In the genomic region with DNA sequence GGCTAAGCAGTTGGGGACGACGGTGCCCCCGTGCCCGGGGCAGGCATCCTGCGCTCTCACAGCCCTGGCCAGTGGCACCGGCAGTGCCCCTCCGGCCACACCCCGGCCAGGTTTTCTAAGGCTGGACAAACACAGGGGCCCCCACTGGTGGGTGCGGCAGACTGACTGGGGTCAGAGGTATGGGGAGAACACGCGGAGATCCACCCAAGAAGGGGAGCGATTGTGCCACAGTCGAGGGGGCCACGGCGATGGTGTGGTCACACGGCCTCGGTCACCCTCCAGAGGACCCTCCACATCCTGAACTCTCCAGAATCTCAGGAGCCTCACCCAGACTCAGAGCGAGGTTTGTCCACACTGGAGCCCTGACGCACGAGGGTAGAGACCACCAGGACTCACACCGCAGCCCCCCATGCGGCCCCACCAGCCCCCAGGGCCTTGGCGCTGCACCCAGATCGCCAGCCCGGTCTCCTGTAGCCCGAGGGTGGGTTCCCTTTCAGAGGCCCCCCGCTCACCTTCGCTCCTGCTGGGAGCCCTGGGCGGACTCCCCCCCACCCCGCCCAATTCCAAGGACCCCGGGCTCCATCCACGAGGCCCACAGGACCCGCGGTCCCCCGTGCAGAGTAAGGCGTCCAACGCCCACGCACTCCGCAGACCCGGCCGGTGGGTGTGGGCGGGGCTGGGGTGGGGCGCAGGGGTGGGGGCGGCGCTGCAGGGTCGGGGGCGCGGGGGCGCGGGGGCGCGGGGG, we compare ENCODE assay signal across 8 cellular contexts. TPM values are rescaled to one million over a fixed set of nuclear protein-coding genes. Genes with fewer than 3 reads are reported as not detected.
A peak's percentile ranks its signal among the peaks of the same experiment; 100 is the strongest.
DNase-seq lines count a peak whose midpoint lies in the region; ATAC-seq and TF ChIP-seq lines count a peak whose summit lies in the region.

No MANE protein-coding gene starts in this region.

- intact Hi-C loops in left cardiac atrium (cut with DNase I) = no loop called here
- intact Hi-C loops in OCI-LY7 (cut with micrococcal nuclease; ENCODE audit: unreplicated experiment) = no loop called here

- H3K9me3 Mint-ChIP-seq in IgD-negative memory B cell = no peaks in the 10 kb centered on the region
- H3K9me3 Mint-ChIP-seq in stimulated activated effector memory CD8-positive, alpha-beta T cell treated with anti-CD3 and anti-CD28 coated beads, Interleukin-12 subunit alpha, Interleukin-12 subunit beta, amount 100 ng/mL, for 72 hours = no peaks in the 10 kb centered on the region

- no peak overlapping the region for H2AFZ ChIP-seq in OCI-LY7 (ENCODE audit: low read length)

- H3K4me1 ChIP-seq in OCI-LY7 (ENCODE audit: insufficient read depth, low read length, poor library complexity, severe bottlenecking) = no peaks in the 10 kb centered on the region

- CTCF ChIA-PET in OCI-LY7 (lab: Charles Lee; ENCODE audit: unreplicated experiment) = no interaction called here

- no peaks in the 10 kb centered on the region for H3K27me3 Mint-ChIP-seq in IgD-negative memory B cell

- H3K4me1 Mint-ChIP-seq in IgD-negative memory B cell = peaks cover 16 to 25% (median 20%) of the 10 kb centered on the region in 3 donors
- peaks cover 42% of the 10 kb centered on the region for H3K4me1 Mint-ChIP-seq in stimulated activated effector memory CD8-positive, alpha-beta T cell treated with anti-CD3 and anti-CD28 coated beads, Interleukin-12 subunit alpha, Interleukin-12 subunit beta, amount 100 ng/mL, for 72 hours

- no peak overlapping the region for H3K4me3 ChIP-seq in OCI-LY7 (ENCODE audit: low read depth, low read length, poor library complexity, severe bottlenecking)

- H3K79me2 ChIP-seq in OCI-LY7 (ENCODE audit: insufficient read depth, low read depth, low read length) = no peaks in the 10 kb centered on the region

- no peak overlapping the region for H3K4me2 ChIP-seq in OCI-LY7 (ENCODE audit: low read length)

- no peaks in the 10 kb centered on the region for H3K36me3 Mint-ChIP-seq in IgD-negative memory B cell
- peaks cover 34% of the 10 kb centered on the region for H3K36me3 Mint-ChIP-seq in stimulated activated effector memory CD8-positive, alpha-beta T cell treated with anti-CD3 and anti-CD28 coated beads, Interleukin-12 subunit alpha, Interleukin-12 subunit beta, amount 100 ng/mL, for 72 hours

- POLR2A ChIA-PET in OCI-LY7 (lab: Charles Lee) = no interaction called here

- H3K4me3 Mint-ChIP-seq in IgD-negative memory B cell = peak overlapping the region; percentile 76 to 92 (median 81)
- H3K4me3 Mint-ChIP-seq in stimulated activated effector memory CD8-positive, alpha-beta T cell treated with anti-CD3 and anti-CD28 coated beads, Interleukin-12 subunit alpha, Interleukin-12 subunit beta, amount 100 ng/mL, for 72 hours = peak overlapping the region; percentile 76

- ATAC-seq in left cardiac atrium = peak; percentile 6 to 28
- ATAC-seq in stimulated activated effector memory CD8-positive, alpha-beta T cell treated with anti-CD3 and anti-CD28 coated beads, Interleukin-12 subunit alpha, Interleukin-12 subunit beta, amount 100 ng/mL, for 72 hours = peak; percentile 4

- in situ Hi-C loops in GM13977 (cut with MboI; ENCODE audit: low pct_unique_long_range_greater_than_20kb, low sequenced_read_pairs, unreplicated experiment) = no loop called here

- no peaks in the 10 kb centered on the region for H4K20me1 ChIP-seq in OCI-LY7 (ENCODE audit: insufficient read depth, low read length)

- H3K27ac ChIP-seq in OCI-LY7 (ENCODE audit: low read depth, low read length, poor library complexity, severe bottlenecking) = no peak overlapping the region

- H3K9me3 ChIP-seq in OCI-LY7 (ENCODE audit: low read length) = no peaks in the 10 kb centered on the region

- no peaks in the 10 kb centered on the region for H3K9me2 ChIP-seq in OCI-LY7 (ENCODE audit: insufficient read depth, low read length)

- BruUV-seq in OCI-LY7 (replicated peaks; lab: Mats Ljungman, UMichigan) = no TSS peak

- DNase-seq in GM13977 (ENCODE audit: low spot score) = peak; percentile 51
- DNase-seq in left cardiac atrium = peak; percentile 24
- peak in 1 of 2 donors; percentile 63 for DNase-seq in stimulated activated effector memory CD8-positive, alpha-beta T cell treated with anti-CD3 and anti-CD28 coated beads, Interleukin-12 subunit alpha, Interleukin-12 subunit beta, amount 100 ng/mL, for 72 hours (ENCODE audit: low spot score in 2 of 2)
- no peak for DNase-seq in NCI-H748 treated with DMSO at 0.1 percent for 48 hours (lab: John Stamatoyannopoulos, UW)
- DNase-seq in stimulated activated CD4-positive, alpha-beta T cell treated with anti-CD3 and anti-CD28 coated beads, Interleukin-2, amount 100 ng/mL, for 48 hours = no peak
- no peak for DNase-seq in NCI-H146 treated with DMSO at 0.1 percent for 48 hours (lab: John Stamatoyannopoulos, UW; ENCODE audit: unreplicated experiment)
- no peak for DNase-seq in OCI-LY7 (ENCODE audit: low spot score)

- no peak for TF ChIP-seq CTCF in GM13977 (IDR thresholded peaks at IDR 0.05; ENCODE audit: extremely low read depth, insufficient read depth, missing control alignments)
- no peak for TF ChIP-seq CTCF in OCI-LY7 (conservative IDR thresholded peaks at IDR 0.05; ENCODE audit: low read length)

- no peaks in the 10 kb centered on the region for H3K36me3 ChIP-seq in OCI-LY7 (ENCODE audit: insufficient read depth, low read length)

- peak overlapping the region; percentile 90 to 95 (median 91) for H3K27ac Mint-ChIP-seq in IgD-negative memory B cell
- peak overlapping the region; percentile 88 for H3K27ac Mint-ChIP-seq in stimulated activated effector memory CD8-positive, alpha-beta T cell treated with anti-CD3 and anti-CD28 coated beads, Interleukin-12 subunit alpha, Interleukin-12 subunit beta, amount 100 ng/mL, for 72 hours

RNA-seq across cellular contexts. Expression of a gene that starts 15.2 kb away (rescaled TPM):
- polyA plus RNA-seq in IgD-negative memory B cell = 0.19 TPM
- total RNA-seq in left cardiac atrium (1 to 10 TPM; 1.2 to 1.5 TPM), OCI-LY7 (2022) (not detected in 2 replicates)
- total RNA-seq in OCI-LY7 (2014; rRNA removed; shearing (Covaris generic)) = not detected in 2 replicates

RNA-seq across cellular contexts. Expression of a gene that starts 26.0 kb away (rescaled TPM):
- not detected for polyA plus RNA-seq in IgD-negative memory B cell
- total RNA-seq in left cardiac atrium (under 1 TPM in 1 of 2 donors, not detected in 1; 0.12 TPM), OCI-LY7 (2022) (not detected in 2 replicates)
- total RNA-seq in OCI-LY7 (2014; rRNA removed; shearing (Covaris generic)) = not detected in 2 replicates

RNA-seq across cellular contexts. Expression of a gene that starts 34.5 kb away (rescaled TPM):
- not detected for polyA plus RNA-seq in IgD-negative memory B cell
- total RNA-seq in left cardiac atrium (under 1 TPM; 0.16 to 0.38 TPM), OCI-LY7 (2022) (0.50 and 0.84 TPM in 2 replicates)
- total RNA-seq in OCI-LY7 (2014; rRNA removed; shearing (Covaris generic)) = not detected in 2 replicates

Comparison
In these comparisons a context has a peak if more than half of its experiments do, and no peak if none do; other contexts are left out.
1. DNase-seq: peak in GM13977 (single experiment) and left cardiac atrium (single experiment); none in NCI-H748 treated with DMSO at 0.1 percent for 48 hours (single experiment), stimulated activated CD4-positive, alpha-beta T cell treated with anti-CD3 and anti-CD28 coated beads, Interleukin-2, amount 100 ng/mL, for 48 hours (0 of 2), NCI-H146 treated with DMSO at 0.1 percent for 48 hours (single experiment) and OCI-LY7 (single experiment).